14 cellular contexts compared by ENCODE assay signal in the genomic region with DNA sequence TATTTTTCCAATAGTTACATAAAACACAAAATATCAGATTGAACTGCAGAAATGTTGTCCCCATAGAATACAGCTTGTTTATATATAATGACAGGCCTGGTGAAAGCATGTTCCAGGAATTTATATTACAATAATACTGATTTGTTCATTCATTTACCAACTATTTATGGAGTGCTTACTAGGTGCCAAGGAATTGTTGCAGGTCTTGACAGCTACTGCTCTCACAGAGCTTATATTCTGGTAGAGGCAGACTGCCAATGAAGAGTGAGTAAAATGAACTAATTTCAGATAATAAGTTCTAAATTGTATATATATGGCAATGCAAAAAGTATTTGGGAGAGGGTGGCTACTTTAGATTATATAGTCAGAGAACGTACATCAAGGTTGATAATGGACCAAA.
DNase-seq lines count a peak whose midpoint lies in the region; ATAC-seq and TF ChIP-seq lines count a peak whose summit lies in the region.
"Had no signal": no experiment of that assay in that cellular context is flagged by ENCODE, and none has a peak within 500 bp of the region (broad histone marks: within the 10 kb centered on the region; RNA-seq: fewer than 3 reads in every experiment).

No MANE protein-coding gene starts in this region.

- H3K4me3 ChIP-seq in cardiac fibroblast (replicated peaks in 1 of 2; ENCODE audit: low read depth in 2 of 2, low read length in 2 of 2) (no peak overlapping the region), fibroblast of the aortic adventitia (ENCODE audit: low read depth, low read length) (no peak overlapping the region)
- H3K4me3 ChIP-seq: GM23338 had no signal

- TF ChIP-seq CTCF in cardiac fibroblast (IDR thresholded peaks at IDR 0.05; ENCODE audit: low read depth, low read length) (no peak), fibroblast of the aortic adventitia (IDR thresholded peaks at IDR 0.05; ENCODE audit: insufficient read depth, low read length) (no peak)

- intact Hi-C loops in left ventricle myocardium superior (cut with micrococcal nuclease) = no loop called here
- intact Hi-C loops in left cardiac atrium (cut with DNase I) = no loop called here

- no peaks in the 10 kb centered on the region for H3K9me3 Mint-ChIP-seq in activated T-cell treated with anti-CD3 and anti-CD28 coated beads, Interleukin-2, amount 50 U/mL, for 4 hours
- H3K9me3 Mint-ChIP-seq: CD4-positive, alpha-beta T cell; GM23338 had no signal

- peaks cover 10% of the 10 kb centered on the region for H3K27me3 Mint-ChIP-seq in activated T-cell treated with anti-CD3 and anti-CD28 coated beads, Interleukin-2, amount 50 U/mL, for 4 hours (ENCODE audit: low read depth)
- H3K27me3 Mint-ChIP-seq: CD4-positive, alpha-beta T cell had no signal

- H3K4me1 Mint-ChIP-seq in activated T-cell treated with anti-CD3 and anti-CD28 coated beads, Interleukin-2, amount 50 U/mL, for 4 hours (ENCODE audit: low read depth) = no peaks in the 10 kb centered on the region
- H3K4me1 Mint-ChIP-seq: B cell had no signal

- H3K4me3 Mint-ChIP-seq in activated T-cell treated with anti-CD3 and anti-CD28 coated beads, Interleukin-2, amount 50 U/mL, for 4 hours = no peak overlapping the region
- H3K4me3 Mint-ChIP-seq: B cell; CD4-positive, alpha-beta T cell; GM23338 had no signal

- peak; percentile 69 for ATAC-seq in left ventricle myocardium superior
- ATAC-seq in left cardiac atrium = no peak
- no peak for ATAC-seq in HG03565 (IDR thresholded peaks at IDR 0.05; ENCODE audit: unreplicated experiment)
- ATAC-seq in activated T-cell treated with anti-CD3 and anti-CD28 coated beads, Interleukin-2, amount 50 U/mL, for 4 hours = no peak
- ATAC-seq: GM23338 had no signal

- no peak for DNase-seq in left ventricle myocardium superior
- no peak for DNase-seq in left cardiac atrium
- DNase-seq in cardiac fibroblast (ENCODE audit: low read depth in 2 of 2) = peak; percentile 6 to 20
- peak; percentile 32 for DNase-seq in fibroblast of the aortic adventitia (ENCODE audit: low read depth)
- DNase-seq in activated T-cell treated with anti-CD3 and anti-CD28 coated beads, Interleukin-2, amount 50 U/mL, for 4 hours = no peak
- DNase-seq in NCI-H69 (lab: John Stamatoyannopoulos, UW) = no peak
- DNase-seq: C1 segment of cervical spinal cord; CD4-positive, alpha-beta T cell; DMS79; EL; H7 had no signal

- no peaks in the 10 kb centered on the region for H3K36me3 Mint-ChIP-seq in activated T-cell treated with anti-CD3 and anti-CD28 coated beads, Interleukin-2, amount 50 U/mL, for 4 hours (ENCODE audit: insufficient read depth)

Comparison
In these comparisons a context has a peak if more than half of its experiments do, and no peak if none do; other contexts are left out.
1. DNase-seq: peak in cardiac fibroblast (2 of 2) and fibroblast of the aortic adventitia (single experiment); none in left ventricle myocardium superior (single experiment), left cardiac atrium (single experiment), activated T-cell treated with anti-CD3 and anti-CD28 coated beads, Interleukin-2, amount 50 U/mL, for 4 hours (single experiment) and NCI-H69 (single experiment).